Comparison of ENCODE assay signal across 10 cellular contexts in genomic region chr4:16079046-16079445, GRCh38. TPM values are rescaled to one million over a fixed set of nuclear protein-coding genes. Genes with fewer than 3 reads are reported as not detected.
DNase-seq lines count a peak whose midpoint lies in the region; ATAC-seq and TF ChIP-seq lines count a peak whose summit lies in the region.
"Had no signal": no experiment of that assay in that cellular context is flagged by ENCODE, and none has a peak within 500 bp of the region (broad histone marks: within the 10 kb centered on the region; RNA-seq: fewer than 3 reads in every experiment).

No MANE protein-coding gene starts in this region.

- H3K4me1 Mint-ChIP-seq in activated T-cell treated with anti-CD3 and anti-CD28 coated beads, Interleukin-2, amount 50 U/mL, for 24 hours (ENCODE audit: low read depth), result peaks cover 24% of the 10 kb centered on the region
- peaks cover 49% of the 10 kb centered on the region for H3K4me1 Mint-ChIP-seq in GM23338

- no peak overlapping the region for H2AFZ ChIP-seq in GM23338

- no peak overlapping the region for H3K4me3 Mint-ChIP-seq in activated T-cell treated with anti-CD3 and anti-CD28 coated beads, Interleukin-2, amount 50 U/mL, for 24 hours
- no peak overlapping the region for H3K4me3 Mint-ChIP-seq in GM23338

- no peaks in the 10 kb centered on the region for H3K9me2 ChIP-seq in GM23338 (ENCODE audit: insufficient read depth)

- H3K36me3 ChIP-seq in left lung (no peaks in the 10 kb centered on the region), GM23338 (ENCODE audit: insufficient read depth) (peaks cover 10% of the 10 kb centered on the region)

- intact Hi-C loops in left lung (cut with DNase I), result no loop called here

- peaks cover 13 to 26% of the 10 kb centered on the region in 2 donors for H3K4me1 ChIP-seq in left lung
- peaks cover 25% of the 10 kb centered on the region for H3K4me1 ChIP-seq in GM23338 (ENCODE audit: insufficient read depth)

- no peak overlapping the region for H3K4me2 ChIP-seq in GM23338

- no peaks in the 10 kb centered on the region; the same call in 1 of the 2 replicates for H3F3A ChIP-seq in GM23338 (replicated peaks; ENCODE audit: low read depth)

- H3K9me3 ChIP-seq in left lung, result no peaks in the 10 kb centered on the region

- H3K27me3 ChIP-seq in left lung, result peaks cover 33 to 48% of the 10 kb centered on the region in 2 donors
- peaks cover 21% of the 10 kb centered on the region for H3K27me3 ChIP-seq in GM23338 (ENCODE audit: insufficient read depth)

- peaks cover 80% of the 10 kb centered on the region for H3K27me3 Mint-ChIP-seq in activated T-cell treated with anti-CD3 and anti-CD28 coated beads, Interleukin-2, amount 50 U/mL, for 24 hours
- H3K27me3 Mint-ChIP-seq in GM23338 (ENCODE audit: insufficient read depth, low read depth, poor library complexity), result peaks cover 3% of the 10 kb centered on the region

- H3K36me3 Mint-ChIP-seq in activated T-cell treated with anti-CD3 and anti-CD28 coated beads, Interleukin-2, amount 50 U/mL, for 24 hours (ENCODE audit: low read depth), result no peaks in the 10 kb centered on the region
- H3K36me3 Mint-ChIP-seq in GM23338 (ENCODE audit: low read depth), result peaks cover 53% of the 10 kb centered on the region

- no peaks in the 10 kb centered on the region for H3K9me3 Mint-ChIP-seq in activated T-cell treated with anti-CD3 and anti-CD28 coated beads, Interleukin-2, amount 50 U/mL, for 24 hours
- no peaks in the 10 kb centered on the region for H3K9me3 Mint-ChIP-seq in GM23338

- H4K20me1 ChIP-seq in GM23338 (replicated peaks; ENCODE audit: insufficient read depth), result 0 out of 2 replicates have a peak, but pooled peaks cover 9% of the 10 kb centered on the region

- H3K4me3 ChIP-seq in left lung (no peak overlapping the region), GM23338 (no peak overlapping the region)

- DNase-seq in myocyte (ENCODE audit: low read depth), result peak; percentile 53
- no peak for DNase-seq in left lung
- no peak for DNase-seq in activated T-cell treated with anti-CD3 and anti-CD28 coated beads, Interleukin-2, amount 50 U/mL, for 24 hours
- no peak for DNase-seq in GM23338 (ENCODE audit: low spot score)
- no peak for DNase-seq in T-helper 1 cell
- DNase-seq: activated T-cell treated with anti-CD3 and anti-CD28 coated beads for 4 hours, KG1 had no signal

- ATAC-seq in GM18907 (IDR thresholded peaks at IDR 0.05; ENCODE audit: unreplicated experiment) (peak; percentile 91), GM21786 (IDR thresholded peaks at IDR 0.05; ENCODE audit: unreplicated experiment) (peak; percentile 90), HG03575 (IDR thresholded peaks at IDR 0.05; ENCODE audit: extremely low read depth, insufficient number of reproducible peaks, low FRiP score, unreplicated experiment) (peak; percentile 80), left lung (no peak), GM23338 (no peak)

- peaks cover 65% of the 10 kb centered on the region for H3K79me2 ChIP-seq in GM23338 (replicated peaks; ENCODE audit: insufficient read depth)

- H3K27ac ChIP-seq in left lung (no peak overlapping the region), GM23338 (ENCODE audit: low read depth) (no peak overlapping the region)

- TF ChIP-seq CTCF in left lung (IDR thresholded peaks at IDR 0.05), result no peak
- no peak for TF ChIP-seq CTCF in GM23338 (conservative IDR thresholded peaks at IDR 0.05; ENCODE audit: low read depth in 2 of 2)

- H3K27ac Mint-ChIP-seq in activated T-cell treated with anti-CD3 and anti-CD28 coated beads, Interleukin-2, amount 50 U/mL, for 24 hours, result no peak overlapping the region
- no peak overlapping the region for H3K27ac Mint-ChIP-seq in GM23338

TF ChIP-seq in GM23338, 12 proteins besides CTCF, POLR2A, EP300 and RAD21 (continues in another document):
- TF ChIP-seq ETS1 (IDR thresholded peaks at IDR 0.05), result no peak
- no peak for TF ChIP-seq EZH2 (IDR thresholded peaks at IDR 0.05; ENCODE audit: low read depth, unreplicated experiment)
- no peak for TF ChIP-seq REST (IDR thresholded peaks at IDR 0.05; ENCODE audit: unreplicated experiment)
- no peak for TF ChIP-seq STAT1 (IDR thresholded peaks at IDR 0.05; ENCODE audit: unreplicated experiment)
- no peak for TF ChIP-seq ZNF331 (CRISPR knock-in tag; IDR thresholded peaks at IDR 0.05; ENCODE audit: low read depth)
- TF ChIP-seq NANOG (IDR thresholded peaks at IDR 0.05; ENCODE audit: borderline replicate concordance), result no peak

RNA-seq across cellular contexts. Expression of gene PROM1, which starts 4.8 kb away (rescaled TPM):
- total RNA-seq in myocyte (not detected in 2 replicates), left lung (10 to 100 TPM in 1 of 2 donors, not detected in 1; 11.2 TPM)
- 0.20 TPM for polyA plus RNA-seq in myocyte (2012)
- total RNA-seq in GM23338 (2014; rRNA removed; shearing (Covaris generic)), result 66.6 and 70.3 TPM in 2 replicates
- polyA plus RNA-seq in GM23338 (2016; fragmentation: Nextera tagmentation; extraction: Ambion mirVana), result 30.6 and 36.6 TPM in 2 replicates

Comparison
In these comparisons a context has a peak if more than half of its experiments do, and no peak if none do; other contexts are left out.
1. ATAC-seq: peak in GM18907 (single experiment), GM21786 (single experiment) and HG03575 (single experiment); none in left lung (single experiment) and GM23338 (single experiment).